ENCODE assay signal across 18 cellular contexts in the genomic region with DNA sequence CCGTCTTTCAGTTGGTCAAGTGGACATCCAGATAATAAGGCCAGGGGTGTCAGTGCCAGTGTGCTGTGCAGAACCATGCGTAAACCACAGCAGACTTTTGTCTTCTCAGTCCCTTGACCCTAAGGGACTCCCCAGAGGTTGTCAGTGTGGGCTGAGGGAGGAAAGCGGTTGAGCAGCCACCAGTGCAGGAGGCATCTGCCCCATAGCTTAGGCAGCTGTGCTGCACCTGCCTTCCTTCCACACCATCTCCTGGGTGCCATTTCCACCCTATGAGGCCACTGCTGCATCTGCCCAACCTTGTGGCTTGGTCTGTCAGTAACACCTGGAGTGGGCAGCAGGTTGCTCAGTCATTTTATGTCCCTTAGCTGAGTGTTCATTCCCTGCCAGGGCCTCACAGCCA. TPM values are rescaled to one million over a fixed set of nuclear protein-coding genes. Genes with fewer than 3 reads are reported as not detected.
DNase-seq lines count a peak whose midpoint lies in the region; ATAC-seq and TF ChIP-seq lines count a peak whose summit lies in the region.
"Had no signal": no experiment of that assay in that cellular context is flagged by ENCODE, and none has a peak within 500 bp of the region (broad histone marks: within the 10 kb centered on the region; RNA-seq: fewer than 3 reads in every experiment).

No MANE protein-coding gene starts in this region.

- peaks cover 15% of the 10 kb centered on the region for H3K9me3 Mint-ChIP-seq in endothelial cell (ENCODE audit: unreplicated experiment)
- H3K9me3 Mint-ChIP-seq in T-helper 2 cell treated with Interferon-gamma antibody and Interleukin-4, amounts not matched to agents 5 μg/mL and 100 μg/mL, for 36 hours = peaks cover 10% of the 10 kb centered on the region
- H3K9me3 Mint-ChIP-seq in activated CD8-positive, alpha-beta T cell treated with anti-CD3 and anti-CD28 coated beads, Interleukin-2, amount 10 ng/mL, durations not matched to agents 7 days and 5 days (ENCODE audit: insufficient read depth) = peaks cover 14% of the 10 kb centered on the region

- H3K27me3 ChIP-seq in BLaER1 treated with 17β-estradiol and CSF1 and Interleukin-3, amounts not matched to agents 10 nM and 100 nM = no peaks in the 10 kb centered on the region
- no peaks in the 10 kb centered on the region for H3K27me3 ChIP-seq in DOHH2 (ENCODE audit: control insufficient read depth, low read length)
- H3K27me3 ChIP-seq: BE2C had no signal

- DNase-seq in NCI-H2081 (lab: John Stamatoyannopoulos, UW) (peak; percentile 10 to 51), endothelial cell (ENCODE audit: low spot score) (no peak), AML-193 (lab: John Stamatoyannopoulos, UW) (no peak)
- DNase-seq in T-helper 2 cell treated with Interferon-gamma antibody and Interleukin-4, amounts not matched to agents 5 μg/mL and 100 μg/mL, for 36 hours (ENCODE audit: low spot score) = no peak
- no peak for DNase-seq in activated CD8-positive, alpha-beta T cell treated with anti-CD3 and anti-CD28 coated beads, Interleukin-2, amount 10 ng/mL, durations not matched to agents 7 days and 5 days
- DNase-seq: BE2C, GM23248, KG1, NCI-H1092 treated with DMSO at 0.1 percent for 48 hours, NCI-H2029, NCI-H446 treated with DMSO at 0.1 percent for 48 hours, NCI-H82, SIG-M5 had no signal

- peaks cover 0 to 14% (median 8%) of the 10 kb centered on the region in 11 experiments; a peak in 14 of 22 replicates for H3K9me3 ChIP-seq in BLaER1 treated with 17β-estradiol and CSF1 and Interleukin-3, amounts not matched to agents 10 nM and 100 nM (replicated peaks in 1 of 11)
- H3K9me3 ChIP-seq in DOHH2 (ENCODE audit: control insufficient read depth, insufficient read depth, low read length) = peaks cover 8% of the 10 kb centered on the region
- H3K9me3 ChIP-seq: BE2C had no signal

- H4K20me1 ChIP-seq in BLaER1 treated with 17β-estradiol and CSF1 and Interleukin-3, amounts not matched to agents 10 nM and 100 nM = peaks cover 77 to 96% (median 89%) of the 10 kb centered on the region in 11 experiments
- H4K20me1 ChIP-seq in DOHH2 (ENCODE audit: control insufficient read depth, insufficient read depth, low read depth, low read length) = no peaks in the 10 kb centered on the region

- POLR2A ChIA-PET in activated CD8-positive, alpha-beta T cell treated with anti-CD3 and anti-CD28 coated beads, Interleukin-2, amount 10 ng/mL, durations not matched to agents 7 days and 5 days (lab: Charles Lee) = interaction anchor here (0.6 to 1.2 kb wide), 3 partner anchors 13 to 32 kb away, joined by 3 to 5 read pairs (median 3); partner anchors contain the start of gene PRPF6

- H3K9me2 ChIP-seq in DOHH2 (replicated peaks; ENCODE audit: control insufficient read depth, low read length) = no peaks in the 10 kb centered on the region

- CTCF ChIA-PET in activated CD8-positive, alpha-beta T cell treated with anti-CD3 and anti-CD28 coated beads, Interleukin-2, amount 10 ng/mL, durations not matched to agents 7 days and 5 days (lab: Charles Lee) = interaction anchor here (1.8 to 4.6 kb wide), 2 partner anchors 27 to 32 kb away, joined by 8 to 14 read pairs; partner anchors contain the start of genes PRPF6 and SAMD10

- ATAC-seq in HG03378 (IDR thresholded peaks at IDR 0.05; ENCODE audit: unreplicated experiment) = no peak
- ATAC-seq in activated CD8-positive, alpha-beta T cell treated with anti-CD3 and anti-CD28 coated beads, Interleukin-2, amount 10 ng/mL, durations not matched to agents 7 days and 5 days = no peak
- ATAC-seq: Panc1 had no signal

- peak overlapping the region; percentile 52 to 92 (median 77) for H3K4me2 ChIP-seq in BLaER1 treated with 17β-estradiol and CSF1 and Interleukin-3, amounts not matched to agents 10 nM and 100 nM
- H3K4me2 ChIP-seq in DOHH2 (ENCODE audit: low read length) = peak overlapping the region; percentile 55

- H3K27ac ChIP-seq in BLaER1 treated with 17β-estradiol and CSF1 and Interleukin-3, amounts not matched to agents 10 nM and 100 nM = peak overlapping the region in 4 of 11 experiments; percentile 42 to 68 (median 59); a peak in 5 of 22 replicates
- peak overlapping the region; percentile 98 for H3K27ac ChIP-seq in DOHH2 (ENCODE audit: low read depth, low read length)
- H3K27ac ChIP-seq: GM23248 had no signal

- peak overlapping the region in 1 of 11 experiments; percentile 58; a peak in 2 of 22 replicates for H3K9ac ChIP-seq in BLaER1 treated with 17β-estradiol and CSF1 and Interleukin-3, amounts not matched to agents 10 nM and 100 nM
- H3K9ac ChIP-seq: GM23248 had no signal

- H3K4me3 Mint-ChIP-seq in endothelial cell (ENCODE audit: unreplicated experiment) = peak overlapping the region; percentile 56
- no peak overlapping the region for H3K4me3 Mint-ChIP-seq in T-helper 2 cell treated with Interferon-gamma antibody and Interleukin-4, amounts not matched to agents 5 μg/mL and 100 μg/mL, for 36 hours
- no peak overlapping the region for H3K4me3 Mint-ChIP-seq in activated CD8-positive, alpha-beta T cell treated with anti-CD3 and anti-CD28 coated beads, Interleukin-2, amount 10 ng/mL, durations not matched to agents 7 days and 5 days

- peaks cover 44% of the 10 kb centered on the region for H3K36me3 Mint-ChIP-seq in endothelial cell (ENCODE audit: low read depth, unreplicated experiment)
- H3K36me3 Mint-ChIP-seq in T-helper 2 cell treated with Interferon-gamma antibody and Interleukin-4, amounts not matched to agents 5 μg/mL and 100 μg/mL, for 36 hours (ENCODE audit: low read depth) = peaks cover 52% of the 10 kb centered on the region
- peaks cover 67% of the 10 kb centered on the region for H3K36me3 Mint-ChIP-seq in activated CD8-positive, alpha-beta T cell treated with anti-CD3 and anti-CD28 coated beads, Interleukin-2, amount 10 ng/mL, durations not matched to agents 7 days and 5 days (ENCODE audit: low read depth)

- H3F3A ChIP-seq in DOHH2 (ENCODE audit: control insufficient read depth, insufficient read depth) = peaks cover 45% of the 10 kb centered on the region

- H3K4me1 Mint-ChIP-seq in endothelial cell (ENCODE audit: unreplicated experiment) = peaks cover 22% of the 10 kb centered on the region
- H3K4me1 Mint-ChIP-seq in T-helper 2 cell treated with Interferon-gamma antibody and Interleukin-4, amounts not matched to agents 5 μg/mL and 100 μg/mL, for 36 hours (ENCODE audit: low read depth) = peaks cover 18% of the 10 kb centered on the region
- H3K4me1 Mint-ChIP-seq in activated CD8-positive, alpha-beta T cell treated with anti-CD3 and anti-CD28 coated beads, Interleukin-2, amount 10 ng/mL, durations not matched to agents 7 days and 5 days (ENCODE audit: low read depth) = peaks cover 36% of the 10 kb centered on the region

- peaks cover 61 to 94% (median 89%) of the 10 kb centered on the region in 10 experiments for H3K4me1 ChIP-seq in BLaER1 treated with 17β-estradiol and CSF1 and Interleukin-3, amounts not matched to agents 10 nM and 100 nM
- H3K4me1 ChIP-seq in DOHH2 (ENCODE audit: control insufficient read depth, low read length) = peaks cover 68% of the 10 kb centered on the region
- H3K4me1 ChIP-seq: BE2C had no signal

- TF ChIP-seq CTCF in DOHH2 (IDR thresholded peaks at IDR 0.05; ENCODE audit: low read depth, low read length, poor library complexity, severe bottlenecking) (no peak), endothelial cell (IDR thresholded peaks at IDR 0.05; ENCODE audit: unreplicated experiment) (no peak)

- peaks cover 9% of the 10 kb centered on the region for H3K27me3 Mint-ChIP-seq in endothelial cell (ENCODE audit: unreplicated experiment)
- no peaks in the 10 kb centered on the region for H3K27me3 Mint-ChIP-seq in T-helper 2 cell treated with Interferon-gamma antibody and Interleukin-4, amounts not matched to agents 5 μg/mL and 100 μg/mL, for 36 hours (ENCODE audit: low read depth)
- H3K27me3 Mint-ChIP-seq in activated CD8-positive, alpha-beta T cell treated with anti-CD3 and anti-CD28 coated beads, Interleukin-2, amount 10 ng/mL, durations not matched to agents 7 days and 5 days (ENCODE audit: low read depth) = no peaks in the 10 kb centered on the region

- H3K27ac Mint-ChIP-seq in endothelial cell (ENCODE audit: unreplicated experiment) = no peak overlapping the region
- no peak overlapping the region for H3K27ac Mint-ChIP-seq in T-helper 2 cell treated with Interferon-gamma antibody and Interleukin-4, amounts not matched to agents 5 μg/mL and 100 μg/mL, for 36 hours
- H3K27ac Mint-ChIP-seq in activated CD8-positive, alpha-beta T cell treated with anti-CD3 and anti-CD28 coated beads, Interleukin-2, amount 10 ng/mL, durations not matched to agents 7 days and 5 days = no peak overlapping the region

- peaks cover 55% of the 10 kb centered on the region for H3K79me2 ChIP-seq in DOHH2 (ENCODE audit: control insufficient read depth, low read length)

- peaks cover 44 to 90% (median 75%) of the 10 kb centered on the region in 11 experiments for H3K36me3 ChIP-seq in BLaER1 treated with 17β-estradiol and CSF1 and Interleukin-3, amounts not matched to agents 10 nM and 100 nM
- peaks cover 74% of the 10 kb centered on the region for H3K36me3 ChIP-seq in DOHH2 (ENCODE audit: control insufficient read depth, low read length)

- H3K4me3 ChIP-seq in BLaER1 treated with 17β-estradiol and CSF1 and Interleukin-3, amounts not matched to agents 10 nM and 100 nM = no peak overlapping the region
- peak overlapping the region; percentile 40 for H3K4me3 ChIP-seq in DOHH2 (ENCODE audit: low read length)
- H3K4me3 ChIP-seq: GM23248 had no signal

RNA-seq across cellular contexts. Expression of gene PRPF6, which starts 26.0 kb away (rescaled TPM):
- total RNA-seq in endothelial cell (ENCODE audit: unreplicated experiment) = 73.4 TPM
- 10 to 100 TPM; 64.7 to 68.3 TPM for total RNA-seq in activated CD8-positive, alpha-beta T cell treated with anti-CD3 and anti-CD28 coated beads, Interleukin-2, amount 10 ng/mL, durations not matched to agents 7 days and 5 days

RNA-seq across cellular contexts. Expression of gene SAMD10, which starts 27.5 kb away (rescaled TPM):
- total RNA-seq in endothelial cell (ENCODE audit: unreplicated experiment) = 5.0 TPM
- 10 to 100 TPM; 12.0 to 12.5 TPM for total RNA-seq in activated CD8-positive, alpha-beta T cell treated with anti-CD3 and anti-CD28 coated beads, Interleukin-2, amount 10 ng/mL, durations not matched to agents 7 days and 5 days

RNA-seq across cellular contexts. Expression of gene C20orf204, which starts 29.1 kb away (rescaled TPM):
- 14.2 TPM for total RNA-seq in endothelial cell (ENCODE audit: unreplicated experiment)
- 1 to 10 TPM; 6.4 to 7.6 TPM for total RNA-seq in activated CD8-positive, alpha-beta T cell treated with anti-CD3 and anti-CD28 coated beads, Interleukin-2, amount 10 ng/mL, durations not matched to agents 7 days and 5 days

RNA-seq across cellular contexts. Expression of gene ZNF512B, which starts 37.2 kb away (rescaled TPM):
- 40.8 TPM for total RNA-seq in endothelial cell (ENCODE audit: unreplicated experiment)
- 10 to 100 TPM; 12.0 to 12.1 TPM for total RNA-seq in activated CD8-positive, alpha-beta T cell treated with anti-CD3 and anti-CD28 coated beads, Interleukin-2, amount 10 ng/mL, durations not matched to agents 7 days and 5 days

RNA-seq across cellular contexts. Expression of gene SOX18, which starts 42.5 kb away (rescaled TPM):
- 149 TPM for total RNA-seq in endothelial cell (ENCODE audit: unreplicated experiment)
- total RNA-seq in activated CD8-positive, alpha-beta T cell treated with anti-CD3 and anti-CD28 coated beads, Interleukin-2, amount 10 ng/mL, durations not matched to agents 7 days and 5 days = under 1 TPM; 0.13 to 0.21 TPM
- total RNA-seq: GM23248, M059J had no signal

Comparison
In these comparisons a context has a peak if more than half of its experiments do, and no peak if none do; other contexts are left out.
1. DNase-seq: peak in NCI-H2081 (2 of 2); none in endothelial cell (single experiment), AML-193 (0 of 2), T-helper 2 cell treated with Interferon-gamma antibody and Interleukin-4, amounts not matched to agents 5 μg/mL and 100 μg/mL, for 36 hours (single experiment) and activated CD8-positive, alpha-beta T cell treated with anti-CD3 and anti-CD28 coated beads, Interleukin-2, amount 10 ng/mL, durations not matched to agents 7 days and 5 days (single experiment).